Comparison of ENCODE assay signal across 8 cellular contexts in the genomic region with DNA sequence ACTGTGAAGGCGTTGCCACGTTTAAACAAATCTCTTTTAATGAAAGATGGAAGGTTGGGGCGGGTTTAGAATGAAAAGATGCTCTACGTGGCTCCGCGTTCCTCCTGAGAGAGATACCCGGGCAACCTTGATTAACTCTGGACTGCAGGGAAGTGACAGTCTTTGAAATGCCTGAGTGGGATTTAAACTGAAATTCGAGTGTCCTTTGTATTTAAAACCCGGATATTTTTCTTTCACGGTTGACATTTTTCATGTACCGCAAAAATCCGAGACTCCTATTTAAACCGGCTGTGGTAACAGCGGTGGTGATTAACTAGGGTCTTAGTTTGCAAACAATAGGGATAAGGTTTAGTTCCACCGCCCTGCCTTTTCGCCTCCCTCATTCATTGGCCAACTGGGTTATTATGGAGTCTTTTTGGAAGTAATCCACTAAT. TPM values are rescaled to one million over a fixed set of nuclear protein-coding genes. Genes with fewer than 3 reads are reported as not detected.
DNase-seq lines count a peak whose midpoint lies in the region; ATAC-seq and TF ChIP-seq lines count a peak whose summit lies in the region.

No MANE protein-coding gene starts in this region.

- peak overlapping the region; percentile 98 to 100 (median 99) for H3K4me3 Mint-ChIP-seq in nephron

- H2AK5ac ChIP-seq in IMR-90 (ENCODE audit: low read depth, low read length): no peak overlapping the region; the same call in 1 of the 2 replicates

- H3K79me1 ChIP-seq in IMR-90 (ENCODE audit: low read depth in 1 of 2, low read length in 2 of 2): peaks cover 0 to 3% of the 10 kb centered on the region in 2 experiments; a peak in 2 of 4 replicates

- TF ChIP-seq CTCF in AG10803 (conservative IDR thresholded peaks at IDR 0.05; ENCODE audit: low read length): no peak
- TF ChIP-seq CTCF in IMR-90 (conservative IDR thresholded peaks at IDR 0.05; ENCODE audit: low read depth, low read length): no peak
- TF ChIP-seq CTCF in esophagus squamous epithelium (IDR thresholded peaks at IDR 0.05): no peak
- TF ChIP-seq CTCF in nephron (IDR thresholded peaks at IDR 0.05; ENCODE audit: unreplicated experiment in 3 of 3): no peak

- no peak overlapping the region for H4K5ac ChIP-seq in IMR-90 (ENCODE audit: low read depth, low read length)

- H2BK120ac ChIP-seq in IMR-90 (ENCODE audit: low read depth, low read length): no peak overlapping the region

- peak overlapping the region; percentile 87 for H3K56ac ChIP-seq in IMR-90 (ENCODE audit: extremely low read depth, insufficient read depth, low read length)

- intact Hi-C loops in IMR-90 (cut with micrococcal nuclease) (loop anchor here (5.0 kb wide), 2 partner anchors 48 to 63 kb away; a partner anchor contains a TSS), esophagus squamous epithelium (cut with DNase I) (no loop called here), posterior cingulate gyrus (cut with DNase I) (no loop called here)

- peak overlapping the region; percentile 9 for H2AFZ ChIP-seq in IMR-90 (replicated peaks; ENCODE audit: low read length, poor library complexity)

- H3K27ac ChIP-seq in IMR-90 (ENCODE audit: insufficient read depth, low read length) (peak overlapping the region; percentile 82), esophagus squamous epithelium (peak overlapping the region; percentile 85 to 92 (median 90))

- DNase-seq in AG10803 (ENCODE audit: low read depth): peak; percentile 47
- peak; percentile 42 for DNase-seq in IMR-90
- DNase-seq in esophagus squamous epithelium (lab: John Stamatoyannopoulos, UW): no peak
- DNase-seq in posterior cingulate gyrus: no peak

- H3K9me3 Mint-ChIP-seq in nephron: no peaks in the 10 kb centered on the region

- H4K8ac ChIP-seq in IMR-90 (ENCODE audit: low read depth in 2 of 2, low read length in 2 of 2): peak overlapping the region; percentile 72 to 78; a peak in 3 of 4 replicates

- peak overlapping the region; percentile 97 to 99 (median 98) for H3K27ac Mint-ChIP-seq in nephron

- no peak overlapping the region for H2AK9ac ChIP-seq in IMR-90 (replicated peaks; ENCODE audit: low read depth, low read length, poor library complexity)

- H3K36me3 ChIP-seq in IMR-90 (ENCODE audit: control insufficient read depth, insufficient read depth, low read length) (peaks cover 7% of the 10 kb centered on the region), esophagus squamous epithelium (no peaks in the 10 kb centered on the region)

- H3K14ac ChIP-seq in IMR-90 (replicated peaks; ENCODE audit: low read depth, low read length): peak overlapping the region; percentile 79

- WGBS in IMR-90 (ENCODE audit: extremely low coverage in 2 of 2, insufficient read length in 1 of 2), 2 experiments: no CpG with 5 or more reads among the region's 16 CpGs
- WGBS in esophagus squamous epithelium, 2 donors: 1% methylated on average over 16 of the region's 16 CpGs

- no peaks in the 10 kb centered on the region for H3K27me3 Mint-ChIP-seq in nephron (ENCODE audit: low read depth)

- H3K9me1 ChIP-seq in IMR-90 (ENCODE audit: insufficient read depth, low read length): no peaks in the 10 kb centered on the region

- dilution Hi-C loops in IMR-90 (cut with HindIII; ENCODE audit: low sequenced_read_pairs, unreplicated experiment): no loop called here

- H3K4me1 ChIP-seq in IMR-90 (ENCODE audit: control insufficient read depth, insufficient read depth, low read length): peaks cover 2% of the 10 kb centered on the region; the same call in 1 of the 2 replicates
- peaks cover 0 to 29% (median 11%) of the 10 kb centered on the region in 3 donors for H3K4me1 ChIP-seq in esophagus squamous epithelium

- H3K27me3 ChIP-seq in IMR-90 (ENCODE audit: control insufficient read depth, insufficient read depth, low read length): no peaks in the 10 kb centered on the region
- no peaks in the 10 kb centered on the region for H3K27me3 ChIP-seq in esophagus squamous epithelium

- H2BK15ac ChIP-seq in IMR-90 (ENCODE audit: low read depth, low read length): no peak overlapping the region

- H2BK5ac ChIP-seq in IMR-90 (ENCODE audit: low read depth, low read length, poor library complexity, severe bottlenecking): peak overlapping the region; percentile 77

- H3K4me1 Mint-ChIP-seq in nephron: peaks cover 21% of the 10 kb centered on the region

- POLR2A ChIA-PET in IMR-90 (lab: Charles Lee; ENCODE audit: unreplicated experiment): no interaction called here

- peak overlapping the region; percentile 92 for H3K4me2 ChIP-seq in IMR-90 (ENCODE audit: low read depth, low read length)

- H3K23ac ChIP-seq in IMR-90 (ENCODE audit: low read depth, low read length): peak overlapping the region; percentile 78

- H3K9me3 ChIP-seq in IMR-90 (ENCODE audit: control insufficient read depth, insufficient read depth, low read length) (no peaks in the 10 kb centered on the region), esophagus squamous epithelium (no peaks in the 10 kb centered on the region)

- peak overlapping the region; percentile 77 for H3K9ac ChIP-seq in IMR-90 (ENCODE audit: low read depth, low read length)

- no peak for TF ChIP-seq RAD21 in IMR-90 (IDR thresholded peaks at IDR 0.05; ENCODE audit: low read length)

- peaks cover 14% of the 10 kb centered on the region for H4K20me1 ChIP-seq in IMR-90 (ENCODE audit: insufficient read depth, low read length)

- peak; percentile 12 for ATAC-seq in GM19023 (IDR thresholded peaks at IDR 0.05; ENCODE audit: unreplicated experiment)
- ATAC-seq in IMR-90 (ENCODE audit: low read depth): peak; percentile 21
- peak; percentile 70 for ATAC-seq in SK-N-SH treated with all-trans-retinoic acid at 6 μM for 48 hours
- ATAC-seq in HG02884 (IDR thresholded peaks at IDR 0.05; ENCODE audit: unreplicated experiment): no peak

- CTCF ChIA-PET in IMR-90 (lab: Yijun Ruan, JAX): no interaction called here

- in situ Hi-C loops in IMR-90 (cut with MboI; ENCODE audit: low sequenced_read_pairs): no loop called here

- H4K91ac ChIP-seq in IMR-90 (ENCODE audit: insufficient read depth, low read depth, low read length): peak overlapping the region; percentile 83; the same call in 1 of the 2 replicates

- peaks cover 29% of the 10 kb centered on the region for H3K36me3 Mint-ChIP-seq in nephron (ENCODE audit: low read depth)

- no peak overlapping the region; the same call in 1 of the 2 replicates for H3K18ac ChIP-seq in IMR-90 (ENCODE audit: low read depth, low read length)

- no peak for TF ChIP-seq POLR2A in IMR-90 (IDR thresholded peaks at IDR 0.05; ENCODE audit: low read depth, low read length)
- TF ChIP-seq POLR2A in esophagus squamous epithelium (IDR thresholded peaks at IDR 0.05): no peak

- H3K4ac ChIP-seq in IMR-90 (ENCODE audit: low read depth, low read length): peak overlapping the region; percentile 93; the same call in 1 of the 2 replicates

- BruUV-seq in IMR-90 (replicated peaks; lab: Mats Ljungman, UMichigan): no TSS peak

- H2BK20ac ChIP-seq in IMR-90 (ENCODE audit: low read depth, low read length): no peak overlapping the region

- H3K4me3 ChIP-seq in AG10803 (ENCODE audit: low read length) (peak overlapping the region; percentile 93), IMR-90 (ENCODE audit: insufficient read depth, low read depth, low read length) (peak overlapping the region; percentile 93), esophagus squamous epithelium (peak overlapping the region; percentile 76 to 93 (median 77))

TF ChIP-seq in IMR-90, 13 proteins besides CTCF, POLR2A, EP300 and RAD21 (continues in another document):
- TF ChIP-seq BHLHE40 (IDR thresholded peaks at IDR 0.05; ENCODE audit: low read depth, low read length): no peak
- TF ChIP-seq RCOR1 (IDR thresholded peaks at IDR 0.05; ENCODE audit: insufficient replicate concordance, low read length): no peak
- no peak for TF ChIP-seq NFE2L2 (IDR thresholded peaks at IDR 0.05; ENCODE audit: low read depth, low read length)
- TF ChIP-seq MAFK (IDR thresholded peaks at IDR 0.05; ENCODE audit: low read depth, low read length): no peak
- no peak for TF ChIP-seq SMC3 (IDR thresholded peaks at IDR 0.05; ENCODE audit: low read depth, low read length)
- no peak for TF ChIP-seq FOS (IDR thresholded peaks at IDR 0.05; ENCODE audit: low read depth, low read length)
- TF ChIP-seq, protein P1, sequence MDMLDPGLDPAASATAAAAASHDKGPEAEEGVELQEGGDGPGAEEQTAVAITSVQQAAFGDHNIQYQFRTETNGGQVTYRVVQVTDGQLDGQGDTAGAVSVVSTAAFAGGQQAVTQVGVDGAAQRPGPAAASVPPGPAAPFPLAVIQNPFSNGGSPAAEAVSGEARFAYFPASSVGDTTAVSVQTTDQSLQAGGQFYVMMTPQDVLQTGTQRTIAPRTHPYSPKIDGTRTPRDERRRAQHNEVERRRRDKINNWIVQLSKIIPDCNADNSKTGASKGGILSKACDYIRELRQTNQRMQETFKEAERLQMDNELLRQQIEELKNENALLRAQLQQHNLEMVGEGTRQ (IDR thresholded peaks at IDR 0.05; ENCODE audit: low read depth, low read length): no peak
- TF ChIP-seq CEBPB (IDR thresholded peaks at IDR 0.05; ENCODE audit: low read depth, low read length): no peak
- TF ChIP-seq RFX5 (IDR thresholded peaks at IDR 0.05; ENCODE audit: low read depth, low read length): no peak

TF ChIP-seq in SK-N-SH treated with all-trans-retinoic acid at 6 μM for 48 hours, 23 proteins besides CTCF, POLR2A, EP300 and RAD21:
- no peak for TF ChIP-seq ZC3H10 (CRISPR knock-in tag; IDR thresholded peaks at IDR 0.05)
- no peak for TF ChIP-seq ISL1 (CRISPR knock-in tag; IDR thresholded peaks at IDR 0.05)
- TF ChIP-seq ARNTL (CRISPR knock-in tag; IDR thresholded peaks at IDR 0.05; ENCODE audit: borderline replicate concordance, low read depth): no peak
- no peak for TF ChIP-seq PPARA (CRISPR knock-in tag; IDR thresholded peaks at IDR 0.05; ENCODE audit: borderline replicate concordance)
TF ChIP-seq in SK-N-SH treated with all-trans-retinoic acid at 6 μM for 48 hours: peak in this region for 0.

RNA-seq across cellular contexts. Expression of a gene that starts 0.7 kb away (rescaled TPM):
- 19.4 and 41.1 TPM in 2 replicates for total RNA-seq in IMR-90 (2012; rRNA removed)
- 6.9 and 9.6 TPM in 2 replicates for polyA plus RNA-seq in IMR-90 (2012; rRNA removed)
- 0.59 and 1.5 TPM in 2 replicates for polyA plus RNA-seq in IMR-90 (2012; cell fraction: cytosol; rRNA removed)
- 1.9 and 16.3 TPM in 2 replicates for polyA plus RNA-seq in IMR-90 (2012; cell fraction: nucleus; rRNA removed; ENCODE audit: low replicate concordance)
- total RNA-seq in esophagus squamous epithelium: 10 to 100 TPM in 3 of 4 donors, 1 to 10 TPM in 1; 4.1 to 15.6 (median 11.7) TPM

Comparison
In these comparisons a context has a peak if more than half of its experiments do, and no peak if none do; other contexts are left out.
1. DNase-seq: peak in AG10803 (single experiment) and IMR-90 (single experiment); none in esophagus squamous epithelium (single experiment) and posterior cingulate gyrus (0 of 10).
2. Peak in every context shown above with its lines, with median percentiles within 50 percentile points of each other: H3K4me3 ChIP-seq.